Comparison of ENCODE assay signal across 8 cellular contexts in the genomic region with DNA sequence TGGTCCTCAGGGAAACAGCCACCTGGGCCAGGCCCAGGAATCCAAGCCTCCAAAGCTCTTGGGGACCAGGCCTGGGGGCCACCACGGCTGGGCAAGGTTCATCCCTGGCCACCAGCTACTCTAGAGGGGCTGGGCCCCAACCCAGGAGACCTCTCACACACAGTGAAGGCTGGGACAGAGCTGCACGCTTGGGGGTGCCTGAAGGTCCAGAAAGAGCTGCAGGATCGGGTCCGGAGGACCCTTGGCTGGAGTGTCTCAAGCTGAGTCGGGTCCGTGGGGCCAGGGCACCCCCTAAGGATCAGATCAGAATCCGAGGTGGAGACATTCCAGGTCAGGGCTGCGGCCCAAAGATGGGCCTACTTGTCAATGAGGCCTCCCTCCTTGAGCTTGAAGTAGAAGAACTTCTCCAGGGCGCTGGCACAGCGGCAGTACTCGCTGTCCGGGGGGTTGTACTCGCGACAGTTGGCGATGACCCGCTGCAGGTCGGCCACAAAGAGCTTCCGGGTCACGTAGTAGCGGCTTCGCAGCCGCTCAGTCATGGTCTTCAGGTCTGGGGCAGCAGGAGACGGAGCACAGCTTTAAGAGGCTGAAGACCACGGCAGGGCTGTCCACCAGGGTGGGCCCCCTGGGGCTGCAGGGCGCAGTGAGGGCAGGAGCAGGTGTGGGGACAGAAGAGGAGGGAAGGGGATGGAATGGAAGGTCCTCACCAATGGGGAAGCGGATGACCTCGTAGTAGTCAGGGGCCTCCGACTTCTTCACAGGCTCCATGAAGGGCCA. TPM values are rescaled to one million over a fixed set of nuclear protein-coding genes. Genes with fewer than 3 reads are reported as not detected.
DNase-seq lines count a peak whose midpoint lies in the region; ATAC-seq and TF ChIP-seq lines count a peak whose summit lies in the region.

No MANE protein-coding gene starts in this region.

- ATAC-seq in DND-41 (ENCODE audit: insufficient read depth, low read depth) (no peak), HG02588 (IDR thresholded peaks at IDR 0.05; ENCODE audit: unreplicated experiment) (no peak), HG02763 (IDR thresholded peaks at IDR 0.05; ENCODE audit: unreplicated experiment) (no peak)

- DNase-seq in DND-41 (no peak), NCI-H1436 (lab: John Stamatoyannopoulos, UW) (no peak), NCI-H526 treated with DMSO at 0.1 percent for 48 hours (lab: John Stamatoyannopoulos, UW) (no peak)

- H3K79me2 ChIP-seq in DND-41 (ENCODE audit: insufficient read depth, low read length) (peaks cover 6% of the 10 kb centered on the region; the same call in 1 of the 2 replicates), SU-DHL-6 (ENCODE audit: insufficient read depth, low read length) (no peaks in the 10 kb centered on the region)

- H3K9ac ChIP-seq in DND-41 (ENCODE audit: low read depth, low read length) (peak overlapping the region; percentile 65), SU-DHL-6 (ENCODE audit: low read length) (peak overlapping the region; percentile 36)

- H3K27ac ChIP-seq in DND-41 (ENCODE audit: low read length) = peak overlapping the region; percentile 94
- H3K27ac ChIP-seq in SU-DHL-6 (ENCODE audit: low read depth, low read length) = peak overlapping the region; percentile 68
- peak overlapping the region; percentile 93 to 97 for H3K27ac ChIP-seq in esophagus (ENCODE audit: low read depth in 2 of 2, low read length in 1 of 2)
- H3K27ac ChIP-seq in skin epidermis = peak overlapping the region; percentile 0 to 99 (median 90)

- H3K4me3 ChIP-seq in DND-41 (ENCODE audit: low read depth in 1 of 2, low read length in 2 of 2) (peak overlapping the region in 1 of 2 experiments; percentile 62; a peak in 2 of 4 replicates), SU-DHL-6 (ENCODE audit: insufficient read depth, low read length, poor library complexity, severe bottlenecking) (no peak overlapping the region), esophagus (ENCODE audit: low read depth in 1 of 2, low read length in 2 of 2) (no peak overlapping the region), skin epidermis (no peak overlapping the region)

- no peaks in the 10 kb centered on the region for H3K9me2 ChIP-seq in SU-DHL-6 (replicated peaks; ENCODE audit: insufficient read depth, low read length)

- peaks cover 49% of the 10 kb centered on the region for H3K36me3 ChIP-seq in DND-41 (ENCODE audit: insufficient read depth, low read length)
- no peaks in the 10 kb centered on the region for H3K36me3 ChIP-seq in SU-DHL-6 (ENCODE audit: low read length)
- peaks cover 3 to 28% of the 10 kb centered on the region in 2 donors for H3K36me3 ChIP-seq in esophagus (ENCODE audit: control insufficient read depth in 2 of 2, insufficient read depth in 2 of 2, low read length in 1 of 2)

- peaks cover 44% of the 10 kb centered on the region for H3K4me1 ChIP-seq in DND-41 (ENCODE audit: insufficient read depth, low read length)
- peaks cover 4 to 14% of the 10 kb centered on the region in 2 donors for H3K4me1 ChIP-seq in esophagus (ENCODE audit: control insufficient read depth in 2 of 2, insufficient read depth in 2 of 2, low read length in 1 of 2)

- H3K4me2 ChIP-seq in DND-41 (ENCODE audit: insufficient read depth, low read length) (peak overlapping the region; percentile 89), SU-DHL-6 (ENCODE audit: low read depth, low read length, poor library complexity, severe bottlenecking) (peak overlapping the region; percentile 56)

- H3K27me3 ChIP-seq in DND-41 (ENCODE audit: insufficient read depth, low read length, poor library complexity) (no peaks in the 10 kb centered on the region), SU-DHL-6 (ENCODE audit: low read length) (no peaks in the 10 kb centered on the region), esophagus (ENCODE audit: control insufficient read depth in 1 of 2, insufficient read depth in 2 of 2, low read length in 2 of 2) (no peaks in the 10 kb centered on the region)

- 87 to 88% methylated on average over 28 of the region's 28 CpGs for WGBS in esophagus, 2 donors

- H4K20me1 ChIP-seq in DND-41 (ENCODE audit: insufficient read depth, low read length) (no peaks in the 10 kb centered on the region), SU-DHL-6 (ENCODE audit: low read depth, low read length) (no peaks in the 10 kb centered on the region)

- H3K9me3 ChIP-seq in DND-41 (ENCODE audit: insufficient read depth, low read length, severe bottlenecking) (no peaks in the 10 kb centered on the region), SU-DHL-6 (ENCODE audit: insufficient read depth, low read length) (no peaks in the 10 kb centered on the region), esophagus (ENCODE audit: control insufficient read depth in 2 of 2, insufficient read depth in 1 of 2, low read depth in 1 of 2, low read length in 1 of 2) (no peaks in the 10 kb centered on the region)

- 0 out of 2 replicates have a peak overlapping the region, but pooled peaks have one; percentile 83 for H2AFZ ChIP-seq in DND-41 (ENCODE audit: low read depth, low read length)
- H2AFZ ChIP-seq in SU-DHL-6 (ENCODE audit: low read depth, low read length, severe bottlenecking) = no peak overlapping the region

- peaks cover 11% of the 10 kb centered on the region for H3F3A ChIP-seq in SU-DHL-6 (ENCODE audit: insufficient read depth)

- TF ChIP-seq CTCF in DND-41 (IDR thresholded peaks at IDR 0.05; ENCODE audit: borderline replicate concordance, extremely low read depth, low read length, poor library complexity, severe bottlenecking) (no peak), SU-DHL-6 (IDR thresholded peaks at IDR 0.05; ENCODE audit: insufficient read depth, low read length, poor library complexity, severe bottlenecking) (no peak)

RNA-seq across cellular contexts. Expression of a gene that starts 1.0 kb away (rescaled TPM):
- 10 to 100 TPM in 1 of 2 donors, 1 to 10 TPM in 1; 8.3 to 17.8 TPM for polyA plus RNA-seq in esophagus

RNA-seq across cellular contexts. Expression of a gene that starts 7.7 kb away (rescaled TPM):
- 10 to 100 TPM; 34.2 to 86.6 TPM for polyA plus RNA-seq in esophagus

RNA-seq across cellular contexts. Expression of a gene that starts 9.1 kb away (rescaled TPM):
- under 1 TPM; 0.04 TPM for polyA plus RNA-seq in esophagus

RNA-seq across cellular contexts. Expression of a gene that starts 15.2 kb away (rescaled TPM):
- under 1 TPM; 0.12 to 0.24 TPM for polyA plus RNA-seq in esophagus

RNA-seq across cellular contexts. Expression of a gene that starts 41.3 kb away (rescaled TPM):
- polyA plus RNA-seq in esophagus = 10 to 100 TPM; 61.8 to 93.4 TPM
